Comparison of ENCODE assay signal across 27 cellular contexts in genomic region chr4:56062527-56062926, GRCh38.
"Had no signal": no experiment of that assay in that cellular context is flagged by ENCODE, and none has a peak within 500 bp of the region (broad histone marks: within the 10 kb centered on the region; RNA-seq: fewer than 3 reads in every experiment).

No MANE protein-coding gene starts in this region.

- H3K9me3 ChIP-seq: esophagus squamous epithelium, psoas muscle, spleen, testis, tibial artery had no signal

- H3K36me3 Mint-ChIP-seq: immature natural killer cell; stimulated activated memory B cell treated with anti-CD40 and anti-IgM and Interleukin-4, amounts not matched to agents 10 μg/mL and 1 μg/mL and 100 μg/mL, for 72 hours had no signal

- H3K4me1 ChIP-seq: esophagus squamous epithelium, psoas muscle, spleen, testis, tibial artery had no signal

- H3K36me3 ChIP-seq: esophagus squamous epithelium, spleen, tibial artery had no signal

- DNase-seq: cortex of kidney; effector memory CD8-positive, alpha-beta T cell; erythroblast; esophagus squamous epithelium; foreskin melanocyte; hypothalamus; immature natural killer cell; islet precursor cell; kidney glomerular epithelial cell; left colon; midbrain; naive thymus-derived CD4-positive, alpha-beta T cell; nucleus accumbens; psoas muscle; right cardiac atrium; spleen; stimulated activated CD4-positive, alpha-beta T cell treated with anti-CD3 and anti-CD28 coated beads, Interleukin-4, amount 100 ng/mL, for 4 hours; stimulated activated naive CD8-positive, alpha-beta T cell treated with anti-CD3 and anti-CD28 coated beads, Interleukin-15, Interleukin-2, amounts not matched to agents 100 U/mL and 50 U/mL, for 24 hours; substantia nigra; testis; tibial artery had no signal

- ATAC-seq: effector memory CD8-positive, alpha-beta T cell; left colon; naive thymus-derived CD4-positive, alpha-beta T cell; psoas muscle; right cardiac atrium; stimulated activated memory B cell treated with anti-CD40 and anti-IgM and Interleukin-4, amounts not matched to agents 10 μg/mL and 1 μg/mL and 100 μg/mL, for 72 hours; stimulated activated naive CD8-positive, alpha-beta T cell treated with anti-CD3 and anti-CD28 coated beads, Interleukin-15, Interleukin-2, amounts not matched to agents 100 U/mL and 50 U/mL, for 24 hours had no signal

- H3K27ac ChIP-seq: esophagus squamous epithelium, psoas muscle, skin epidermis, spleen, testis, tibial artery had no signal

- H3K27me3 Mint-ChIP-seq: stimulated activated memory B cell treated with anti-CD40 and anti-IgM and Interleukin-4, amounts not matched to agents 10 μg/mL and 1 μg/mL and 100 μg/mL, for 72 hours; type B pancreatic cell had no signal

- H3K9me3 Mint-ChIP-seq: effector memory CD8-positive, alpha-beta T cell; immature natural killer cell; memory B cell; stimulated activated memory B cell treated with anti-CD40 and anti-IgM and Interleukin-4, amounts not matched to agents 10 μg/mL and 1 μg/mL and 100 μg/mL, for 72 hours had no signal

- H3K27ac Mint-ChIP-seq: effector memory CD8-positive, alpha-beta T cell; immature natural killer cell; memory B cell; naive thymus-derived CD4-positive, alpha-beta T cell; stimulated activated memory B cell treated with anti-CD40 and anti-IgM and Interleukin-4, amounts not matched to agents 10 μg/mL and 1 μg/mL and 100 μg/mL, for 72 hours; type B pancreatic cell had no signal

- H3K27me3 ChIP-seq: spleen, testis, tibial artery had no signal

- H3K4me3 Mint-ChIP-seq: effector memory CD8-positive, alpha-beta T cell; immature natural killer cell; memory B cell; naive thymus-derived CD4-positive, alpha-beta T cell; nephron; stimulated activated memory B cell treated with anti-CD40 and anti-IgM and Interleukin-4, amounts not matched to agents 10 μg/mL and 1 μg/mL and 100 μg/mL, for 72 hours; type B pancreatic cell had no signal

- H3K4me1 Mint-ChIP-seq: immature natural killer cell; memory B cell; naive thymus-derived CD4-positive, alpha-beta T cell; stimulated activated memory B cell treated with anti-CD40 and anti-IgM and Interleukin-4, amounts not matched to agents 10 μg/mL and 1 μg/mL and 100 μg/mL, for 72 hours had no signal

- H3K4me3 ChIP-seq: esophagus squamous epithelium, lung, psoas muscle, skin epidermis, spleen, testis, tibial artery had no signal
